17 cellular contexts compared by ENCODE assay signal in the genomic region with DNA sequence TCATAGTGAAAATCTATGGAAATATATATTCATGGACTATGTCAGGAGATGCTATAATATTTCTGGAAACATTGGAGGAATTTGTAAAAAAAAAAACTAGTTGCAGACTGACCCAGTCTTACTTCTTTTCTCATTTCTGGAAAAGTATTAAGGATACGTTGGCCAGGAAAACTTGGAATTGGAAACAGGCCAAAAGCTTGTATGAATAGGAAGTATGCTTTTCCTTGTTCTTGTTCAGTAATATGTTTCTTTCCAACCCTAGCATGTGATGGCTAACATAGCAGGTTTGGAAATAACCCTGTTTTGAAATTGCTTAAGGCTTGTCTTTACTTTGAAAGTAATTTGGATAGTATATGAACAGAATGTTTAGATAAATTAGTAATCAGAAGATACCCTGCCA.
"Had no signal": no experiment of that assay in that cellular context is flagged by ENCODE, and none has a peak within 500 bp of the region (broad histone marks: within the 10 kb centered on the region; RNA-seq: fewer than 3 reads in every experiment).

No MANE protein-coding gene starts in this region.

- H3K36me3 ChIP-seq: thoracic aorta, upper lobe of left lung had no signal

- H3K4me3 ChIP-seq: body of pancreas, dorsolateral prefrontal cortex, thoracic aorta, upper lobe of left lung had no signal

- H3K27me3 ChIP-seq: body of pancreas, dorsolateral prefrontal cortex, upper lobe of left lung had no signal

- H3K9ac ChIP-seq: parathyroid adenoma had no signal

- H2AFZ ChIP-seq: parathyroid adenoma had no signal

- H3K9me3 ChIP-seq: body of pancreas, thoracic aorta, upper lobe of left lung had no signal

- H3K79me2 ChIP-seq: parathyroid adenoma had no signal

- DNase-seq: activated B cell treated with CpG ODN at 0.5 μM for 24 hours; activated CD4-positive, alpha-beta memory T cell treated with anti-CD3 and anti-CD28 coated beads for 36 hours; activated CD4-positive, alpha-beta T cell treated with anti-CD3 and anti-CD28 coated beads for 4 hours; activated naive CD4-positive, alpha-beta T cell treated with Interleukin-2 at 50 U/mL for 16 hours; activated naive CD8-positive, alpha-beta T cell treated with anti-CD3 and anti-CD28 coated beads, Interleukin-2, amount 10 ng/mL, durations not matched to agents 7 days and 5 days; activated T-cell treated with anti-CD3 and anti-CD28 coated beads, Interleukin-2, amount 50 U/mL, for 1 hour; body of pancreas; dorsolateral prefrontal cortex; hippocampal formation; left cardiac atrium; stimulated activated naive B cell treated with anti-CD40 and anti-IgM and Interleukin-4, amounts not matched to agents 10 μg/mL and 1 μg/mL and 100 μg/mL, for 72 hours; T-helper 9 cell; upper lobe of left lung had no signal

- FAIRE-seq: islet of Langerhans had no signal

- H3K4me1 ChIP-seq: body of pancreas, parathyroid adenoma, upper lobe of left lung had no signal

- H3K27ac ChIP-seq: body of pancreas, dorsolateral prefrontal cortex, epithelial cell of prostate, parathyroid adenoma, thoracic aorta, upper lobe of left lung had no signal
